8 cellular contexts compared by ENCODE assay signal in genomic region chrX:49171752-49172279, GRCh38. TPM values are rescaled to one million over a fixed set of nuclear protein-coding genes. Genes with fewer than 3 reads are reported as not detected.
DNase-seq lines count a peak whose midpoint lies in the region; TF ChIP-seq lines count a peak whose summit lies in the region.

Gene PLP2 (plus strand): TSS chrX:49171898. CDS start chrX:49172001, 103 bp downstream.

- POLR2A ChIA-PET in A673 (lab: Charles Lee; ENCODE audit: low non-redundant PET) = no interaction called here

- CTCF ChIA-PET in A673 (lab: Charles Lee) = no interaction called here

- H3K4me3 ChIP-seq in A673 (ENCODE audit: low read depth, low read length, poor library complexity, severe bottlenecking) (peak within 1 kb of the TSS; percentile 61), HUES48 (ENCODE audit: low read depth, low read length) (peak within 1 kb of the TSS; percentile 59), astrocyte of the spinal cord (ENCODE audit: low read depth, low read length) (peak within 1 kb of the TSS; percentile 72)

- H3K36me3 ChIP-seq in A673 (ENCODE audit: insufficient read depth, low read length, poor library complexity, severe bottlenecking) (peaks cover 4% of the 10 kb centered on the region), HUES48 (ENCODE audit: control insufficient read depth, insufficient read depth, low read length) (no peaks in the 10 kb centered on the region; the same call in 1 of the 2 replicates)

- H3K27ac ChIP-seq in A673 (ENCODE audit: low read depth, low read length, poor library complexity, severe bottlenecking) (peak within 1 kb of the TSS; percentile 78), HUES48 (ENCODE audit: low read depth, low read length) (no peak within 1 kb of the TSS)

- TF ChIP-seq CTCF in A673 (conservative IDR thresholded peaks at IDR 0.05; ENCODE audit: low read depth, low read length) (no peak), astrocyte of the spinal cord (IDR thresholded peaks at IDR 0.05; ENCODE audit: low read depth, low read length) (no peak)

- in situ Hi-C loops in GM18951 (cut with MboI; ENCODE audit: low sequenced_read_pairs, unreplicated experiment) (no loop called here), astrocyte of the spinal cord (cut with HindIII; ENCODE audit: low sequenced_read_pairs) (no loop called here)

- intact Hi-C loops in A673 (cut with micrococcal nuclease; ENCODE audit: unreplicated experiment) = no loop called here

- BruUV-seq in A673 (replicated peaks; lab: Mats Ljungman, UMichigan) = no TSS peak

- no peaks in the 10 kb centered on the region for H3K27me3 ChIP-seq in A673 (replicated peaks; ENCODE audit: insufficient read depth, low read depth, low read length, poor library complexity)
- peaks cover 18% of the 10 kb centered on the region for H3K27me3 ChIP-seq in HUES48 (ENCODE audit: control insufficient read depth, insufficient read depth, low read length)

- H3K4me1 Mint-ChIP-seq in T-helper 2 cell treated with Interferon-gamma antibody and Interleukin-4, amounts not matched to agents 5 μg/mL and 100 μg/mL, for 36 hours (ENCODE audit: low read depth) = peaks cover 28% of the 10 kb centered on the region

- H3K27ac Mint-ChIP-seq in T-helper 2 cell treated with Interferon-gamma antibody and Interleukin-4, amounts not matched to agents 5 μg/mL and 100 μg/mL, for 36 hours = peak within 1 kb of the TSS; percentile 80

- peak; percentile 49 for DNase-seq in A673 (ENCODE audit: low spot score)
- DNase-seq in T-helper 2 cell treated with Interferon-gamma antibody and Interleukin-4, amounts not matched to agents 5 μg/mL and 100 μg/mL, for 36 hours (ENCODE audit: low spot score) = peak; percentile 76
- peak; percentile 46 for DNase-seq in astrocyte of the spinal cord (ENCODE audit: low read depth, low spot score)
- peak; percentile 55 for DNase-seq in iris pigment epithelial cell (ENCODE audit: low read depth)
- DNase-seq in stimulated activated CD4-positive, alpha-beta T cell treated with anti-CD3 and anti-CD28 coated beads, Interleukin-1b, Interleukin-23, amount 100 ng/mL, for 48 hours = peak; percentile 81
- no peak for DNase-seq in foreskin melanocyte

- H3K4me3 Mint-ChIP-seq in T-helper 2 cell treated with Interferon-gamma antibody and Interleukin-4, amounts not matched to agents 5 μg/mL and 100 μg/mL, for 36 hours = peak within 1 kb of the TSS; percentile 87

- peak; percentile 65 for TF ChIP-seq POLR2A in GM18951 (IDR thresholded peaks at IDR 0.05; ENCODE audit: extremely low read depth, insufficient read depth, insufficient read length)

- no peaks in the 10 kb centered on the region for H3K9me3 Mint-ChIP-seq in T-helper 2 cell treated with Interferon-gamma antibody and Interleukin-4, amounts not matched to agents 5 μg/mL and 100 μg/mL, for 36 hours

- H3K4me1 ChIP-seq in A673 (ENCODE audit: insufficient read depth, low read length, poor library complexity, severe bottlenecking) (peaks cover 6% of the 10 kb centered on the region), HUES48 (ENCODE audit: control insufficient read depth, insufficient read depth, low read length) (peaks cover 9% of the 10 kb centered on the region)

- H3K9me3 ChIP-seq in A673 (ENCODE audit: low read depth, low read length, poor library complexity, severe bottlenecking) = no peaks in the 10 kb centered on the region
- H3K9me3 ChIP-seq in HUES48 (ENCODE audit: control insufficient read depth, insufficient read depth, low read length) = peaks cover 25% of the 10 kb centered on the region

- no peak within 1 kb of the TSS for H3K9ac ChIP-seq in HUES48 (ENCODE audit: low read depth, low read length)

- H3K36me3 Mint-ChIP-seq in T-helper 2 cell treated with Interferon-gamma antibody and Interleukin-4, amounts not matched to agents 5 μg/mL and 100 μg/mL, for 36 hours (ENCODE audit: low read depth) = peaks cover 25% of the 10 kb centered on the region

- H3K27me3 Mint-ChIP-seq in T-helper 2 cell treated with Interferon-gamma antibody and Interleukin-4, amounts not matched to agents 5 μg/mL and 100 μg/mL, for 36 hours (ENCODE audit: low read depth) = no peaks in the 10 kb centered on the region

RNA-seq across cellular contexts. Expression of gene PLP2, which starts in this region (rescaled TPM):
- total RNA-seq in A673 (2021) = 70.0 and 87.5 TPM in 2 replicates
